8 cellular contexts compared by ENCODE assay signal in genomic region chr21:45973475-45974072, GRCh38. TPM values are rescaled to one million over a fixed set of nuclear protein-coding genes. Genes with fewer than 3 reads are reported as not detected.
DNase-seq lines count a peak whose midpoint lies in the region; ATAC-seq and TF ChIP-seq lines count a peak whose summit lies in the region.

No MANE protein-coding gene starts in this region.

- H3K27ac Mint-ChIP-seq in activated CD4-positive, alpha-beta memory T cell treated with anti-CD3 and anti-CD28 coated beads, Interleukin-2, amount 10 ng/mL, durations not matched to agents 7 days and 5 days = no peak overlapping the region

- DNase-seq in ACHN (peak; percentile 56), NCI-H2196 treated with DMSO at 0.1 percent for 48 hours (lab: John Stamatoyannopoulos, UW; ENCODE audit: unreplicated experiment) (peak; percentile 54), lower lobe of right lung (peak; percentile 71)
- peak; percentile 73 for DNase-seq in activated CD4-positive, alpha-beta memory T cell treated with anti-CD3 and anti-CD28 coated beads, Interleukin-2, amount 10 ng/mL, durations not matched to agents 7 days and 5 days
- DNase-seq in stimulated activated CD4-positive, alpha-beta T cell treated with anti-CD3 and anti-CD28 coated beads, TNF-alpha, amount 100 ng/mL, for 1 hour (ENCODE audit: low read depth in 3 of 3, low spot score in 1 of 3) = peak; percentile 54 to 74 (median 57)

- peaks cover 29% of the 10 kb centered on the region in 2 donors for H3K27me3 ChIP-seq in duodenal mucosa (ENCODE audit: control insufficient read depth in 1 of 2, insufficient read depth in 2 of 2, low read length in 2 of 2)
- H3K27me3 ChIP-seq in lower lobe of right lung (ENCODE audit: low read depth) = peaks cover 48% of the 10 kb centered on the region

- H3K4me1 ChIP-seq in duodenal mucosa (ENCODE audit: control insufficient read depth in 1 of 2, insufficient read depth in 2 of 2, low read length in 2 of 2) (peaks cover 8 to 20% of the 10 kb centered on the region in 2 donors), lower lobe of right lung (peaks cover 51% of the 10 kb centered on the region)

- ATAC-seq in GM19467 (IDR thresholded peaks at IDR 0.05; ENCODE audit: unreplicated experiment) (peak; percentile 54), lower lobe of right lung (peak; percentile 68 to 70), GM18511 (IDR thresholded peaks at IDR 0.05; ENCODE audit: unreplicated experiment) (no peak)

- CTCF ChIA-PET in activated CD4-positive, alpha-beta memory T cell treated with anti-CD3 and anti-CD28 coated beads, Interleukin-2, amount 10 ng/mL, durations not matched to agents 7 days and 5 days (lab: Charles Lee) = interaction anchor here (0.6 to 1.6 kb wide), 10 partner anchors 16 to 624 kb away, joined by 3 to 5 read pairs (median 3); partner anchors contain the start of gene YBEY

- peak overlapping the region; percentile 69 for H3K4me3 Mint-ChIP-seq in activated CD4-positive, alpha-beta memory T cell treated with anti-CD3 and anti-CD28 coated beads, Interleukin-2, amount 10 ng/mL, durations not matched to agents 7 days and 5 days

- intact Hi-C loops in lower lobe of right lung (cut with DNase I) = no loop called here

- H3K36me3 ChIP-seq in duodenal mucosa (ENCODE audit: control insufficient read depth in 1 of 2, insufficient read depth in 2 of 2, low read length in 2 of 2) (no peaks in the 10 kb centered on the region), lower lobe of right lung (no peaks in the 10 kb centered on the region)

- TF ChIP-seq CTCF in lower lobe of right lung (IDR thresholded peaks at IDR 0.05) = peak; percentile 71

- H3K9ac ChIP-seq in duodenal mucosa (ENCODE audit: low read depth in 1 of 2, low read length in 2 of 2) = peak overlapping the region; percentile 48 to 51

- H3K27ac ChIP-seq in duodenal mucosa (ENCODE audit: low read depth, low read length) (peak overlapping the region; percentile 77), lower lobe of right lung (peak overlapping the region; percentile 92)

- in situ Hi-C loops in ACHN (cut with HindIII; ENCODE audit: low pct_ligation_motif_present, low pct_unique_long_range_greater_than_20kb, low sequenced_read_pairs) = no loop called here

- peak overlapping the region; percentile 58 to 59 for H3K4me3 ChIP-seq in duodenal mucosa (ENCODE audit: low read depth in 1 of 2, low read length in 2 of 2)
- peak overlapping the region; percentile 63 for H3K4me3 ChIP-seq in lower lobe of right lung

- no peaks in the 10 kb centered on the region for H3K9me3 Mint-ChIP-seq in activated CD4-positive, alpha-beta memory T cell treated with anti-CD3 and anti-CD28 coated beads, Interleukin-2, amount 10 ng/mL, durations not matched to agents 7 days and 5 days

- H3K4me1 Mint-ChIP-seq in activated CD4-positive, alpha-beta memory T cell treated with anti-CD3 and anti-CD28 coated beads, Interleukin-2, amount 10 ng/mL, durations not matched to agents 7 days and 5 days = peaks cover 13% of the 10 kb centered on the region

- peaks cover 29% of the 10 kb centered on the region for H3K27me3 Mint-ChIP-seq in activated CD4-positive, alpha-beta memory T cell treated with anti-CD3 and anti-CD28 coated beads, Interleukin-2, amount 10 ng/mL, durations not matched to agents 7 days and 5 days

- H3K9me3 ChIP-seq in duodenal mucosa (ENCODE audit: control insufficient read depth in 1 of 2, low read length in 2 of 2) (no peaks in the 10 kb centered on the region), lower lobe of right lung (no peaks in the 10 kb centered on the region)

- POLR2A ChIA-PET in activated CD4-positive, alpha-beta memory T cell treated with anti-CD3 and anti-CD28 coated beads, Interleukin-2, amount 10 ng/mL, durations not matched to agents 7 days and 5 days (lab: Charles Lee) = interaction anchor here (0.8 kb wide), 1 partner anchor 170 kb away, joined by 3 read pairs; no protein-coding TSS in a partner anchor

- no peaks in the 10 kb centered on the region for H3K36me3 Mint-ChIP-seq in activated CD4-positive, alpha-beta memory T cell treated with anti-CD3 and anti-CD28 coated beads, Interleukin-2, amount 10 ng/mL, durations not matched to agents 7 days and 5 days (ENCODE audit: low read depth)

RNA-seq across cellular contexts. Expression of gene COL6A1, which starts 8.0 kb away (rescaled TPM):
- under 1 TPM; 0.08 to 0.33 TPM for total RNA-seq in activated CD4-positive, alpha-beta memory T cell treated with anti-CD3 and anti-CD28 coated beads, Interleukin-2, amount 10 ng/mL, durations not matched to agents 7 days and 5 days
- total RNA-seq in lower lobe of right lung = 148 TPM

Comparison
In these comparisons a context has a peak if more than half of its experiments do, and no peak if none do; other contexts are left out.
1. RNA of gene COL6A1, which starts 8.0 kb away (total RNA-seq): 148 TPM in lower lobe of right lung (single experiment); 0.08 to 0.33 TPM in activated CD4-positive, alpha-beta memory T cell treated with anti-CD3 and anti-CD28 coated beads, Interleukin-2, amount 10 ng/mL, durations not matched to agents 7 days and 5 days; every median in the first group is over 100 times any median in the second.
2. Peak in every context shown above with its lines, with median percentiles within 50 percentile points of each other: DNase-seq.